Comparison of ENCODE assay signal across 1 cellular context in the genomic region with DNA sequence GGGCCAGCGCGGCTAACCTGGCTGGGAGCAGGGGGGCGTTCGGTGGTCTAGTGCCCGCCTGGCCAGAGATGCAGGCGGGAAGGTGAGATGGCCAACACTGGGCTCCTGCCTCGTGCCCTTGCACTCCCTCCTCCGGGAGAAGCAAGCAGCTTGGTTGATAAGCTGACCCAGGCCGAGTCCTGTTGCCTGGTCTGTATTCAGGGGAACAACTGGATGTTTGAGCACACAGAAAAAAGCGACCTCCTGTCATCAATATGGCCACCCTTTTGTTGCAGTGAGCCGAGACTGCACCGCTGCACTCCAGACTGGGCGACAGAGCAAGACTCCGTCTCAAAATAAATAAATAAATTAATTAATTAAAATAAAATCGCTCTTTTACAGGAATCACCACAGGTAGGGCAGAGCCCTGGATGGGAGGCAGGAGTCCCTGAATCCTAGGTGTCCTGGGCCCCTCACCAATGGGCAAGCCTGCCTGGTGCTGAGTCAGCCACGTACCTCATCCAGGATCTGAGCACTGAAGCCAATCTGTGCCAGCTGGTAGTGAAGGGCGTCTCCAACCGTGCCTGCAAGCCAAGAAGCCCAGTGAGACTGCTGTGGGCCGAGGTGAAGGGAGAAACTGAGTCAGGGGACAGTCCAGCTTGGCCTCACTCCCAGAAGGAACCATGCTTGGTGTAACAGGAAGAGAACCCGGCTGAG.
TF ChIP-seq lines count a peak whose summit lies in the region.

No MANE protein-coding gene starts in this region.

TF ChIP-seq in GM12878, 131 proteins besides CTCF, POLR2A, EP300 and RAD21:
- TF ChIP-seq YBX1 (IDR thresholded peaks at IDR 0.05): no peak
- TF ChIP-seq FOXM1 (IDR thresholded peaks at IDR 0.05; ENCODE audit: low read depth, low read length): no peak
